Comparison of ENCODE assay signal across 19 cellular contexts in genomic region chr12:130977046-130977758, GRCh38. TPM values are rescaled to one million over a fixed set of nuclear protein-coding genes. Genes with fewer than 3 reads are reported as not detected.
DNase-seq lines count a peak whose midpoint lies in the region; ATAC-seq, FAIRE-seq and TF ChIP-seq lines count a peak whose summit lies in the region.
"Had no signal": no experiment of that assay in that cellular context is flagged by ENCODE, and none has a peak within 500 bp of the region (broad histone marks: within the 10 kb centered on the region; RNA-seq: fewer than 3 reads in every experiment).

No MANE protein-coding gene starts in this region.

- H3K4me3 ChIP-seq in HepG2 (replicated peaks in 1 of 3; ENCODE audit: insufficient read depth in 1 of 3, low read depth in 2 of 3, low read length in 3 of 3) (no peak overlapping the region), right lobe of liver (no peak overlapping the region), WERI-Rb-1 (ENCODE audit: low read depth, low read length) (no peak overlapping the region), mesenchymal stem cell (ENCODE audit: insufficient read depth in 1 of 2, low read depth in 1 of 2, low read length in 2 of 2) (no peak overlapping the region)
- H3K4me3 ChIP-seq: A549, HAP-1 had no signal

- no peak overlapping the region for H3K23ac ChIP-seq in mesenchymal stem cell (ENCODE audit: low read length in 2 of 2)

- no peak overlapping the region for H3K27ac ChIP-seq in HepG2 (ENCODE audit: extremely low read length, insufficient read depth, low read length)
- H3K27ac ChIP-seq in right lobe of liver, result no peak overlapping the region
- no peak overlapping the region for H3K27ac ChIP-seq in WERI-Rb-1
- no peak overlapping the region for H3K27ac ChIP-seq in mesenchymal stem cell (ENCODE audit: low read length, poor library complexity, severe bottlenecking)
- H3K27ac ChIP-seq: A549, HL-60 had no signal

- no peak overlapping the region for H3K14ac ChIP-seq in mesenchymal stem cell (ENCODE audit: low read length in 2 of 2)

- intact Hi-C loops in HepG2 (cut with micrococcal nuclease; ENCODE audit: unreplicated experiment), result no loop called here
- intact Hi-C loops in right lobe of liver (cut with DNase I), result no loop called here

- no peak for TF ChIP-seq RAD21 in HepG2 (CRISPR knock-in tag; IDR thresholded peaks at IDR 0.05)

- H3K4me2 ChIP-seq in HepG2 (ENCODE audit: low read depth, low read length) (no peak overlapping the region), mesenchymal stem cell (ENCODE audit: low read length, poor library complexity, severe bottlenecking) (no peak overlapping the region)
- H3K4me2 ChIP-seq: A549 had no signal

- H2AK5ac ChIP-seq in mesenchymal stem cell (ENCODE audit: low read length, severe bottlenecking), result no peak overlapping the region

- no peak overlapping the region for H3K4ac ChIP-seq in mesenchymal stem cell (ENCODE audit: low read depth in 1 of 2, low read length in 2 of 2)

- TF ChIP-seq POLR2A in HepG2 (IDR thresholded peaks at IDR 0.05; ENCODE audit: insufficient read depth in 1 of 2, low read depth in 2 of 2, low read length in 2 of 2) (no peak), right lobe of liver (IDR thresholded peaks at IDR 0.05) (no peak)

- H3K4me1 ChIP-seq in HepG2 (ENCODE audit: insufficient read depth, low read length) (peaks cover 49% of the 10 kb centered on the region), right lobe of liver (peaks cover 0 to 6% (median 0%) of the 10 kb centered on the region in 4 donors), mesenchymal stem cell (ENCODE audit: control insufficient read depth, insufficient read depth, low read depth, low read length) (no peaks in the 10 kb centered on the region)
- H3K4me1 ChIP-seq: A549, HAP-1 had no signal

- H2BK120ac ChIP-seq in mesenchymal stem cell (ENCODE audit: low read depth, low read length), result no peak overlapping the region

- H3K79me1 ChIP-seq in mesenchymal stem cell (replicated peaks; ENCODE audit: low read length, poor library complexity, severe bottlenecking), result no peaks in the 10 kb centered on the region

- no peak for TF ChIP-seq EP300 in HepG2 (IDR thresholded peaks at IDR 0.05; ENCODE audit: low read depth in 2 of 2, low read length in 2 of 2)
- no peak for TF ChIP-seq EP300 in HepG2 (CRISPR knock-in tag; IDR thresholded peaks at IDR 0.05; ENCODE audit: borderline replicate concordance)

- no peaks in the 10 kb centered on the region; a peak in 1 of 5 replicates for H3K36me3 ChIP-seq in HepG2 (replicated peaks in 1 of 2; ENCODE audit: control insufficient read depth in 1 of 2, insufficient read depth in 2 of 2, low read length in 2 of 2)
- H3K36me3 ChIP-seq in right lobe of liver, result no peaks in the 10 kb centered on the region
- no peaks in the 10 kb centered on the region for H3K36me3 ChIP-seq in WERI-Rb-1
- H3K36me3 ChIP-seq in mesenchymal stem cell (ENCODE audit: control insufficient read depth in 1 of 2, insufficient read depth in 2 of 2, low read depth in 1 of 2, low read length in 2 of 2), result no peaks in the 10 kb centered on the region
- H3K36me3 ChIP-seq: HAP-1 had no signal

- no peak overlapping the region for H4K8ac ChIP-seq in mesenchymal stem cell (ENCODE audit: low read length)

- no peak overlapping the region for H2BK5ac ChIP-seq in mesenchymal stem cell (ENCODE audit: low read depth, low read length, poor library complexity, severe bottlenecking)

- CTCF ChIA-PET in HepG2 (lab: Yijun Ruan, JAX; ENCODE audit: low intra/inter-chr PET ratio, low total read pairs), result no interaction called here

- H3K18ac ChIP-seq in mesenchymal stem cell (ENCODE audit: low read depth in 1 of 2, low read length in 2 of 2), result no peak overlapping the region

- H2BK15ac ChIP-seq in mesenchymal stem cell (ENCODE audit: low read depth, poor library complexity, severe bottlenecking), result no peak overlapping the region

- POLR2A ChIA-PET in HepG2 (lab: Yijun Ruan, JAX), result interaction anchor here (1.1 kb wide), 1 partner anchor 8 kb away, joined by 3 read pairs; no protein-coding TSS in a partner anchor

- no peaks in the 10 kb centered on the region for H3K79me2 ChIP-seq in HepG2 (ENCODE audit: insufficient read depth, low read length)

- TF ChIP-seq CTCF in HepG2 (CRISPR knock-in tag; IDR thresholded peaks at IDR 0.05), result no peak
- TF ChIP-seq CTCF in right lobe of liver (IDR thresholded peaks at IDR 0.05), result no peak
- TF ChIP-seq CTCF in WERI-Rb-1 (IDR thresholded peaks at IDR 0.05; ENCODE audit: low read depth, low read length), result 0 out of 2 replicates have a peak, but pooled peaks have one; percentile 0

- no peak for FAIRE-seq in HepG2 (lab: Jason Lieb, UNC)

- H4K91ac ChIP-seq in mesenchymal stem cell (ENCODE audit: low read length), result no peak overlapping the region

- H2AFZ ChIP-seq in HepG2 (ENCODE audit: low read length) (no peak overlapping the region), mesenchymal stem cell (ENCODE audit: low read depth, low read length) (no peak overlapping the region)

- H4K20me1 ChIP-seq in HepG2 (ENCODE audit: insufficient read depth, low read length), result no peaks in the 10 kb centered on the region

- no peaks in the 10 kb centered on the region for H3K9me3 ChIP-seq in HepG2 (ENCODE audit: low read length)
- H3K9me3 ChIP-seq in right lobe of liver, result no peaks in the 10 kb centered on the region
- H3K9me3 ChIP-seq in WERI-Rb-1 (ENCODE audit: severe bottlenecking), result no peaks in the 10 kb centered on the region
- no peaks in the 10 kb centered on the region for H3K9me3 ChIP-seq in mesenchymal stem cell (ENCODE audit: control insufficient read depth, low read length)
- H3K9me3 ChIP-seq: A549, HAP-1 had no signal

- WGBS in HepG2 (ENCODE audit: low lambda C conversion rate), result 96% methylated on average over 8 of the region's 17 CpGs
- whole genome bisulfite sequencing in right lobe of liver (ENCODE audit: insufficient coverage, low coverage, low lambda C conversion rate, missing lambda C conversion rate), result 88% methylated on average over 5 of the region's 17 CpGs
- WGBS in mesenchymal stem cell, result 83% methylated on average over 17 of the region's 17 CpGs

- H3K27me3 ChIP-seq in HepG2 (ENCODE audit: control insufficient read depth in 1 of 2, insufficient read depth in 2 of 2, low read length in 2 of 2), result no peaks in the 10 kb centered on the region
- no peaks in the 10 kb centered on the region for H3K27me3 ChIP-seq in right lobe of liver
- H3K27me3 ChIP-seq in WERI-Rb-1 (ENCODE audit: insufficient read depth, low read depth, severe bottlenecking), result no peaks in the 10 kb centered on the region
- no peaks in the 10 kb centered on the region for H3K27me3 ChIP-seq in mesenchymal stem cell (ENCODE audit: control insufficient read depth in 1 of 2, insufficient read depth in 1 of 2, low read length in 2 of 2)

- ATAC-seq in HepG2 (no peak), right lobe of liver (no peak), GM21423 (IDR thresholded peaks at IDR 0.05; ENCODE audit: unreplicated experiment) (no peak)
- ATAC-seq: A549 had no signal

- in situ Hi-C loops in HepG2 (cut with HindIII; ENCODE audit: extremely low pct_ligation_motif_present, low pct_unique_long_range_greater_than_20kb), result no loop called here

- H2BK12ac ChIP-seq in mesenchymal stem cell (ENCODE audit: low read length in 2 of 2), result no peak overlapping the region

- H3K9ac ChIP-seq in HepG2 (ENCODE audit: insufficient read depth, low read depth, low read length), result no peak overlapping the region
- no peak overlapping the region for H3K9ac ChIP-seq in mesenchymal stem cell (ENCODE audit: low read length)

- no TSS peak for BruUV-seq in HepG2 (replicated peaks; lab: Mats Ljungman, UMichigan)

- DNase-seq in HepG2 (ENCODE audit: low spot score) (no peak), right lobe of liver (no peak), WERI-Rb-1 (no peak), islet precursor cell (peak; percentile 58), CD1c-positive myeloid dendritic cell (ENCODE audit: extremely low spot score) (no peak), DMS 273 (lab: John Stamatoyannopoulos, UW; ENCODE audit: unreplicated experiment) (no peak), mesenchymal stem cell (no peak)
- DNase-seq: CD8-positive, alpha-beta memory T cell; IMR-90; Karpas-422; NCI-H1436; NCI-H1930; NCI-H226; NCI-H524 had no signal

RNA-seq across cellular contexts. Expression of gene ADGRD1, which starts 23.5 kb away (rescaled TPM):
- total RNA-seq in HepG2 (2016; rRNA removed; fragmentation: Illumina TruSeq; extraction: Trizol) (0.34 and 0.46 TPM in 2 replicates), right lobe of liver (10 to 100 TPM in 4 of 6 experiments, 1 to 10 TPM in 2; 4.7 to 17.0 (median 10.9) TPM)
- total RNA-seq in HepG2 (2016; cell fraction: cytosol; rRNA removed; fragmentation: Illumina TruSeq; extraction: Trizol; ENCODE audit: low read depth), result 0.26 and 0.30 TPM in 2 replicates
- total RNA-seq in HepG2 (2016; cell fraction: insoluble cytoplasmic fraction; rRNA removed; fragmentation: Illumina TruSeq; extraction: Trizol), result 0.27 and 0.35 TPM in 2 replicates
- 0.28 and 0.38 TPM in 2 replicates for total RNA-seq in HepG2 (2016; cell fraction: membrane; rRNA removed; fragmentation: Illumina TruSeq; extraction: Trizol)
- total RNA-seq in HepG2 (2016; cell fraction: nucleus; rRNA removed; fragmentation: Illumina TruSeq; extraction: Trizol), result 0.47 and 0.62 TPM in 2 replicates
- polyA plus RNA-seq in HepG2 (2011; rRNA removed), result 12.4 and 25.0 TPM in 2 replicates
- 6.9 and 10.2 TPM in 2 replicates for polyA plus RNA-seq in HepG2 (2011; cell fraction: cytosol; rRNA removed)
- 71.2 and 100 TPM in 2 replicates for polyA plus RNA-seq in HepG2 (2011; cell fraction: nucleus; rRNA removed)
- 32.9 and 44.4 TPM in 2 replicates for polyA plus RNA-seq in HepG2 (2012)
- 0.14 TPM in 1 of 2 replicates, not detected in the other for polyA plus RNA-seq in HepG2 (2016; cell fraction: cytosol; fragmentation: Illumina TruSeq; extraction: Trizol; ENCODE audit: low read depth)
- 0.26 and 0.38 TPM in 2 replicates for polyA plus RNA-seq in HepG2 (2016; cell fraction: insoluble cytoplasmic fraction; fragmentation: Illumina TruSeq; extraction: Trizol; ENCODE audit: low read depth)
- 0.05 TPM in 1 of 2 replicates, not detected in the other for polyA plus RNA-seq in HepG2 (2016; cell fraction: membrane; fragmentation: Illumina TruSeq; extraction: Trizol; ENCODE audit: low read depth)
- 0.79 and 1.0 TPM in 2 replicates for polyA plus RNA-seq in HepG2 (2016; cell fraction: nucleus; fragmentation: Illumina TruSeq; extraction: Trizol; ENCODE audit: insufficient read depth, low read depth)
- polyA minus RNA-seq in HepG2 (2011; rRNA and poly(A)+ RNA removed; ENCODE audit: low replicate concordance), result 2.3 and 27.8 TPM in 2 replicates
- 3.3 and 10.6 TPM in 2 replicates for polyA minus RNA-seq in HepG2 (2011; cell fraction: cytosol; rRNA and poly(A)+ RNA removed)
- polyA minus RNA-seq in HepG2 (2011; cell fraction: nucleus; rRNA and poly(A)+ RNA removed), result 26.3 and 39.8 TPM in 2 replicates
- polyA plus RNA-seq in mesenchymal stem cell (2013, experiment 1 of 2), result 0.57 TPM
- polyA plus RNA-seq in mesenchymal stem cell (2013, experiment 2 of 2), result 0.89 TPM
- total RNA-seq: HT1080, IMR-90 had no signal
- polyA plus RNA-seq: CD8-positive, alpha-beta memory T cell; IMR-90 had no signal
